7 cellular contexts compared by ENCODE assay signal in genomic region chr17:17972952-17973254, GRCh38. TPM values are rescaled to one million over a fixed set of nuclear protein-coding genes. Genes with fewer than 3 reads are reported as not detected.
A peak's percentile ranks its signal among the peaks of the same experiment; 100 is the strongest.
DNase-seq lines count a peak whose midpoint lies in the region; ATAC-seq and TF ChIP-seq lines count a peak whose summit lies in the region.

No MANE protein-coding gene starts in this region.

- H3K27ac ChIP-seq in HCT116 (ENCODE audit: low read depth, low read length) = peak overlapping the region; percentile 9; the same call in 1 of the 2 replicates
- H3K27ac ChIP-seq in iPS-18a (ENCODE audit: low read length) = no peak overlapping the region

- peaks cover 27% of the 10 kb centered on the region for H3K4me1 Mint-ChIP-seq in activated CD8-positive, alpha-beta T cell treated with anti-CD3 and anti-CD28 coated beads, Interleukin-2, amount 10 ng/mL, durations not matched to agents 7 days and 5 days (ENCODE audit: low read depth)
- peaks cover 36% of the 10 kb centered on the region for H3K4me1 Mint-ChIP-seq in stimulated activated naive CD8-positive, alpha-beta T cell treated with anti-CD3 and anti-CD28 coated beads, Interleukin-15, amount 100 ng/mL, for 72 hours

- TSS peak; percentile 39 for BruUV-seq in HCT116 (replicated peaks; lab: Mats Ljungman, UMichigan)

- RAD21 ChIA-PET in HCT116 (lab: Charles Lee; ENCODE audit: low non-redundant PET in 1 of 2, low total read pairs in 2 of 2, uncharacterized antibody in 2 of 2, unreplicated experiment in 2 of 2) = interaction anchor here in 1 of 2 experiments (0.8 kb wide), 1 partner anchor 89 kb away, joined by 3 read pairs; no protein-coding TSS in a partner anchor

- intact Hi-C loops in HCT116 (cut with micrococcal nuclease) = loop anchor here (1.0 to 5.0 kb wide), 3 partner anchors 14 to 81 kb away; no protein-coding TSS in a partner anchor

- POLR2A ChIA-PET in HCT116 (lab: Charles Lee) = interaction anchor here (0.9 to 1.5 kb wide), 6 partner anchors 13 to 137 kb away, joined by 3 to 24 read pairs (median 5); partner anchors contain the start of gene SREBF1
- POLR2A ChIA-PET in activated CD8-positive, alpha-beta T cell treated with anti-CD3 and anti-CD28 coated beads, Interleukin-2, amount 10 ng/mL, durations not matched to agents 7 days and 5 days (lab: Charles Lee) = interaction anchor here (0.9 to 1.8 kb wide), 4 partner anchors 15 to 209 kb away, joined by 4 to 7 read pairs (median 4); partner anchors contain the start of gene SREBF1

- no peak for DNase-seq in HCT116 (ENCODE audit: low read depth, low spot score)
- no peak for DNase-seq in activated CD8-positive, alpha-beta T cell treated with anti-CD3 and anti-CD28 coated beads, Interleukin-2, amount 10 ng/mL, durations not matched to agents 7 days and 5 days
- DNase-seq in stimulated activated naive CD8-positive, alpha-beta T cell treated with anti-CD3 and anti-CD28 coated beads, Interleukin-15, amount 100 ng/mL, for 72 hours = no peak
- DNase-seq in hippocampal formation (lab: John Stamatoyannopoulos, UW) = no peak
- no peak for DNase-seq in GM13976 (ENCODE audit: low spot score)
- no peak for DNase-seq in NCI-H1092 (lab: John Stamatoyannopoulos, UW)

- H3K27me3 ChIP-seq in HCT116 (ENCODE audit: insufficient read depth, low read length) (no peaks in the 10 kb centered on the region), iPS-18a (ENCODE audit: control insufficient read depth, insufficient read depth, low read length) (peaks cover 6% of the 10 kb centered on the region)

- in situ Hi-C loops in GM13976 (cut with MboI; ENCODE audit: low sequenced_read_pairs, unreplicated experiment) = no loop called here

- H3K4me1 ChIP-seq in HCT116 (ENCODE audit: control insufficient read depth in 1 of 2, insufficient read depth in 2 of 2, low read length in 2 of 2) (peaks cover 11 to 23% of the 10 kb centered on the region in 2 experiments), iPS-18a (ENCODE audit: control insufficient read depth, low read depth, low read length) (peaks cover 7% of the 10 kb centered on the region)

- CTCF ChIA-PET in HCT116 (lab: Charles Lee) = interaction anchor here (1.2 kb wide), 2 partner anchors 52 to 54 kb away, joined by 3 to 6 read pairs; no protein-coding TSS in a partner anchor
- CTCF ChIA-PET in activated CD8-positive, alpha-beta T cell treated with anti-CD3 and anti-CD28 coated beads, Interleukin-2, amount 10 ng/mL, durations not matched to agents 7 days and 5 days (lab: Charles Lee) = interaction anchor here (0.9 to 3.3 kb wide), 7 partner anchors 12 to 279 kb away, joined by 3 to 14 read pairs (median 4); no protein-coding TSS in a partner anchor

- H3K4me3 ChIP-seq in HCT116 (replicated peaks in 1 of 2; ENCODE audit: low read depth in 1 of 2, low read length in 2 of 2) (peak overlapping the region; percentile 67 to 68), iPS-18a (ENCODE audit: low read length) (peak overlapping the region; percentile 71)

- no peaks in the 10 kb centered on the region for H3K36me3 ChIP-seq in HCT116 (ENCODE audit: control insufficient read depth in 1 of 2, insufficient read depth in 2 of 2, low read length in 2 of 2)
- no peaks in the 10 kb centered on the region for H3K36me3 ChIP-seq in iPS-18a (ENCODE audit: control insufficient read depth, low read depth, low read length)

- no peak for TF ChIP-seq POLR2A in HCT116 (IDR thresholded peaks at IDR 0.05; ENCODE audit: borderline replicate concordance, extremely low read depth, insufficient read depth, insufficient read length)

- no peaks in the 10 kb centered on the region for H3K27me3 Mint-ChIP-seq in activated CD8-positive, alpha-beta T cell treated with anti-CD3 and anti-CD28 coated beads, Interleukin-2, amount 10 ng/mL, durations not matched to agents 7 days and 5 days (ENCODE audit: low read depth)
- no peaks in the 10 kb centered on the region for H3K27me3 Mint-ChIP-seq in stimulated activated naive CD8-positive, alpha-beta T cell treated with anti-CD3 and anti-CD28 coated beads, Interleukin-15, amount 100 ng/mL, for 72 hours

- no peak overlapping the region for H2AFZ ChIP-seq in HCT116 (ENCODE audit: low read depth, low read length, poor library complexity, severe bottlenecking)

- no peak for TF ChIP-seq CTCF in HCT116 (IDR thresholded peaks at IDR 0.05 in 2 of 3, conservative IDR thresholded peaks at IDR 0.05 in 1 of 3; ENCODE audit: borderline replicate concordance in 1 of 3, insufficient read depth in 1 of 3, low read depth in 2 of 3, low read length in 2 of 3)
- no peak for TF ChIP-seq CTCF in GM13976 (IDR thresholded peaks at IDR 0.05; ENCODE audit: borderline replicate concordance, control extremely low read depth, extremely low read depth, insufficient read depth, missing control alignments)

- H3K9me3 Mint-ChIP-seq in activated CD8-positive, alpha-beta T cell treated with anti-CD3 and anti-CD28 coated beads, Interleukin-2, amount 10 ng/mL, durations not matched to agents 7 days and 5 days (ENCODE audit: insufficient read depth) = no peaks in the 10 kb centered on the region
- no peaks in the 10 kb centered on the region for H3K9me3 Mint-ChIP-seq in stimulated activated naive CD8-positive, alpha-beta T cell treated with anti-CD3 and anti-CD28 coated beads, Interleukin-15, amount 100 ng/mL, for 72 hours

- H3K79me2 ChIP-seq in HCT116 (ENCODE audit: insufficient read depth, low read length) = no peaks in the 10 kb centered on the region

- H3K36me3 Mint-ChIP-seq in activated CD8-positive, alpha-beta T cell treated with anti-CD3 and anti-CD28 coated beads, Interleukin-2, amount 10 ng/mL, durations not matched to agents 7 days and 5 days (ENCODE audit: low read depth) = no peaks in the 10 kb centered on the region

- no peaks in the 10 kb centered on the region for H3K9me2 ChIP-seq in HCT116 (ENCODE audit: insufficient read depth)

- no peak; the same call in 1 of the 2 replicates for ATAC-seq in HCT116
- no peak for ATAC-seq in activated CD8-positive, alpha-beta T cell treated with anti-CD3 and anti-CD28 coated beads, Interleukin-2, amount 10 ng/mL, durations not matched to agents 7 days and 5 days
- peak; percentile 0 for ATAC-seq in stimulated activated naive CD8-positive, alpha-beta T cell treated with anti-CD3 and anti-CD28 coated beads, Interleukin-15, amount 100 ng/mL, for 72 hours

- H3K9me3 ChIP-seq in HCT116 (ENCODE audit: control insufficient read depth in 1 of 2, insufficient read depth in 1 of 2, low read depth in 1 of 2, low read length in 2 of 2) (no peaks in the 10 kb centered on the region), iPS-18a (ENCODE audit: control insufficient read depth, low read depth, low read length) (no peaks in the 10 kb centered on the region)

- H3K4me3 Mint-ChIP-seq in activated CD8-positive, alpha-beta T cell treated with anti-CD3 and anti-CD28 coated beads, Interleukin-2, amount 10 ng/mL, durations not matched to agents 7 days and 5 days = peak overlapping the region; percentile 90
- H3K4me3 Mint-ChIP-seq in stimulated activated naive CD8-positive, alpha-beta T cell treated with anti-CD3 and anti-CD28 coated beads, Interleukin-15, amount 100 ng/mL, for 72 hours = peak overlapping the region; percentile 96

- no peak for TF ChIP-seq RAD21 in HCT116 (IDR thresholded peaks at IDR 0.05; ENCODE audit: low read depth)

- H3K27ac Mint-ChIP-seq in activated CD8-positive, alpha-beta T cell treated with anti-CD3 and anti-CD28 coated beads, Interleukin-2, amount 10 ng/mL, durations not matched to agents 7 days and 5 days = peak overlapping the region; percentile 88
- H3K27ac Mint-ChIP-seq in stimulated activated naive CD8-positive, alpha-beta T cell treated with anti-CD3 and anti-CD28 coated beads, Interleukin-15, amount 100 ng/mL, for 72 hours = peak overlapping the region; percentile 92 to 96

- peak overlapping the region; percentile 64 for H3K9ac ChIP-seq in HCT116 (ENCODE audit: low read length)
- H3K9ac ChIP-seq in iPS-18a (ENCODE audit: low read length) = peak overlapping the region; percentile 30

- H4K20me1 ChIP-seq in HCT116 (ENCODE audit: insufficient read depth) = no peaks in the 10 kb centered on the region

- peak overlapping the region; percentile 84 for H3K4me2 ChIP-seq in HCT116 (ENCODE audit: low read length)

TF ChIP-seq in HCT116, 20 proteins besides CTCF, POLR2A, EP300 and RAD21:
- TF ChIP-seq SIN3A (IDR thresholded peaks at IDR 0.05; ENCODE audit: low read depth) = no peak
- TF ChIP-seq, protein P1, sequence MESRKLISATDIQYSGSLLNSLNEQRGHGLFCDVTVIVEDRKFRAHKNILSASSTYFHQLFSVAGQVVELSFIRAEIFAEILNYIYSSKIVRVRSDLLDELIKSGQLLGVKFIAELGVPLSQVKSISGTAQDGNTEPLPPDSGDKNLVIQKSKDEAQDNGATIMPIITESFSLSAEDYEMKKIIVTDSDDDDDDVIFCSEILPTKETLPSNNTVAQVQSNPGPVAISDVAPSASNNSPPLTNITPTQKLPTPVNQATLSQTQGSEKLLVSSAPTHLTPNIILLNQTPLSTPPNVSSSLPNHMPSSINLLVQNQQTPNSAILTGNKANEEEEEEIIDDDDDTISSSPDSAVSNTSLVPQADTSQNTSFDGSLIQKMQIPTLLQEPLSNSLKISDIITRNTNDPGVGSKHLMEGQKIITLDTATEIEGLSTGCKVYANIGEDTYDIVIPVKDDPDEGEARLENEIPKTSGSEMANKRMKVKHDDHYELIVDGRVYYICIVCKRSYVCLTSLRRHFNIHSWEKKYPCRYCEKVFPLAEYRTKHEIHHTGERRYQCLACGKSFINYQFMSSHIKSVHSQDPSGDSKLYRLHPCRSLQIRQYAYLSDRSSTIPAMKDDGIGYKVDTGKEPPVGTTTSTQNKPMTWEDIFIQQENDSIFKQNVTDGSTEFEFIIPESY (IDR thresholded peaks at IDR 0.05; ENCODE audit: extremely low read depth, insufficient replicate concordance, low read length) = no peak
- TF ChIP-seq CBX3 (IDR thresholded peaks at IDR 0.05; ENCODE audit: low read depth) = no peak
- TF ChIP-seq EZH2 (IDR thresholded peaks at IDR 0.05) = no peak
- no peak for TF ChIP-seq CEBPB (IDR thresholded peaks at IDR 0.05; ENCODE audit: low read depth)
- no peak for TF ChIP-seq FOSL1 (IDR thresholded peaks at IDR 0.05; ENCODE audit: low read depth)

RNA-seq across cellular contexts. Expression of gene DRC3, which starts 0.2 kb away (rescaled TPM):
- total RNA-seq in HCT116 (2021; ENCODE audit: unreplicated experiment) = 2.4 TPM
- 1.6 TPM in 2 replicates for polyA plus RNA-seq in HCT116 (2012)
- total RNA-seq in activated CD8-positive, alpha-beta T cell treated with anti-CD3 and anti-CD28 coated beads, Interleukin-2, amount 10 ng/mL, durations not matched to agents 7 days and 5 days = under 1 TPM; 0.70 to 0.95 TPM

RNA-seq across cellular contexts. Expression of gene TOM1L2, which starts 0.7 kb away (rescaled TPM):
- 24.1 TPM for total RNA-seq in HCT116 (2021; ENCODE audit: unreplicated experiment)
- 20.4 and 20.6 TPM in 2 replicates for polyA plus RNA-seq in HCT116 (2012)
- total RNA-seq in activated CD8-positive, alpha-beta T cell treated with anti-CD3 and anti-CD28 coated beads, Interleukin-2, amount 10 ng/mL, durations not matched to agents 7 days and 5 days = 10 to 100 TPM; 22.1 to 25.0 TPM
